8 cellular contexts compared by ENCODE assay signal in the genomic region with DNA sequence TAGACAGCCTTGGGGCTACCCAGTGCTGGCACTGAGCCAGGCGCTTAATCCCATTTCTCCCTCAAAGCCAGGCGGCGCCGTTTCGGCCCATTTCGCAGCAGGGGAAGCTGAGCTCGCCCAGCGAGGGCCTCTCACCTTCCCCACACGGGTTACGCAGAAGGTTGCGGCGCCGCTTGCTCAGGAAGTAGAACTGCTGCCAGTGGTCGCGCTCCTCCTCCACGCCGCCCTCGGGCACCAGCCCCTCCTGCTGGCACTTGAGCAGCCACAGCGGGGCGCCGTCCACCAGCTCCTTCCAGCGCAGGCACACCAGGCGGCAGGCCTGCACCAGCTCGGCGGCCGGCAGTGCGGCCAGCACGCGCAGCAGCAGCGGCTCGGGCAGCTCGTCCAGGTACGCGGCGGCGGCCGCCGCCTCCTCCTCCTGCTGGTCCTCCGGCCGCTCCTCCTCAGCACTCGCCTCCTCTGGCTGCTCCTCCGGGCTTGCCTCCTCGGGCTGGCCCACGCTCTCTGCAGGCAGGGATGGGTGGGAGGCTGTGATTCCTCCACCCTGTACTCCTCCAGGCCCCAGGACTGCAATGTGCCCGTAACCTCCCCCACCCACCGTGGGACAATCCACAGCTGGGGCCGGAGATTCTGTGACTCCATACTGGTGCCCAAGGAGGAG. TPM values are rescaled to one million over a fixed set of nuclear protein-coding genes. Genes with fewer than 3 reads are reported as not detected.
A peak's percentile ranks its signal among the peaks of the same experiment; 100 is the strongest.
DNase-seq lines count a peak whose midpoint lies in the region; ATAC-seq and TF ChIP-seq lines count a peak whose summit lies in the region.

No MANE protein-coding gene starts in this region.

- H3K36me3 ChIP-seq in lower lobe of right lung: no peaks in the 10 kb centered on the region

- DNase-seq in NCI-H524 (lab: John Stamatoyannopoulos, UW) (peak; percentile 46 to 85), dermis microvascular lymphatic vessel endothelial cell (ENCODE audit: low read depth in 2 of 2) (peak; percentile 55 to 86), lower lobe of right lung (peak; percentile 90)
- peak; percentile 66 to 68 for DNase-seq in activated CD4-positive, alpha-beta T cell treated with anti-CD3 and anti-CD28 coated beads, Interleukin-2, amount 50 U/mL, for 4 hours
- peak; percentile 61 for DNase-seq in stimulated activated CD8-positive, alpha-beta memory T cell treated with anti-CD3 and anti-CD28 coated beads, Interleukin-12 subunit alpha, Interleukin-12 subunit beta, amount 100 ng/mL, for 24 hours (ENCODE audit: extremely low read depth)

- TF ChIP-seq CTCF in GM12874 (IDR thresholded peaks at IDR 0.05; ENCODE audit: insufficient read depth, low read depth, low read length) (peak; percentile 85), lower lobe of right lung (IDR thresholded peaks at IDR 0.05) (peak; percentile 80)

- H3K4me3 ChIP-seq in lower lobe of right lung: peak overlapping the region; percentile 42

- H3K9me3 ChIP-seq in lower lobe of right lung: no peaks in the 10 kb centered on the region

- ATAC-seq in lower lobe of right lung (peak; percentile 77 to 78), GM19395 (IDR thresholded peaks at IDR 0.05; ENCODE audit: unreplicated experiment) (no peak), HG03175 (IDR thresholded peaks at IDR 0.05; ENCODE audit: unreplicated experiment) (no peak)

- peaks cover 35% of the 10 kb centered on the region for H3K4me1 ChIP-seq in lower lobe of right lung

- intact Hi-C loops in lower lobe of right lung (cut with DNase I): no loop called here

- H3K27me3 ChIP-seq in lower lobe of right lung (ENCODE audit: low read depth): peaks cover 14% of the 10 kb centered on the region

- peak overlapping the region; percentile 39 for H3K27ac ChIP-seq in lower lobe of right lung

RNA-seq across cellular contexts. Expression of a gene that starts 3.8 kb away (rescaled TPM):
- total RNA-seq in dermis microvascular lymphatic vessel endothelial cell (1.4 and 1.5 TPM in 2 replicates), lower lobe of right lung (13.4 TPM)

RNA-seq across cellular contexts. Expression of a gene that starts 4.2 kb away (rescaled TPM):
- total RNA-seq in dermis microvascular lymphatic vessel endothelial cell: 6.4 and 9.6 TPM in 2 replicates
- 18.4 TPM for total RNA-seq in lower lobe of right lung

RNA-seq across cellular contexts. Expression of a gene that starts 13.5 kb away (rescaled TPM):
- 1.8 and 4.0 TPM in 2 replicates for total RNA-seq in dermis microvascular lymphatic vessel endothelial cell
- 21.2 TPM for total RNA-seq in lower lobe of right lung

RNA-seq across cellular contexts. Expression of a gene that starts 30.5 kb away (rescaled TPM):
- 37.7 and 39.1 TPM in 2 replicates for total RNA-seq in dermis microvascular lymphatic vessel endothelial cell
- total RNA-seq in lower lobe of right lung: 20.8 TPM

RNA-seq across cellular contexts. Expression of a gene that starts 41.0 kb away (rescaled TPM):
- total RNA-seq in dermis microvascular lymphatic vessel endothelial cell: 0.13 and 0.64 TPM in 2 replicates
- total RNA-seq in lower lobe of right lung: 0.24 TPM

Comparison
In these comparisons a context has a peak if more than half of its experiments do, and no peak if none do; other contexts are left out.
1. ATAC-seq: peak in lower lobe of right lung (2 of 2); none in GM19395 (single experiment) and HG03175 (single experiment).
2. Peak in every context shown above with its lines, with median percentiles within 50 percentile points of each other: DNase-seq.